Comparison of ENCODE assay signal across 24 cellular contexts in the genomic region with DNA sequence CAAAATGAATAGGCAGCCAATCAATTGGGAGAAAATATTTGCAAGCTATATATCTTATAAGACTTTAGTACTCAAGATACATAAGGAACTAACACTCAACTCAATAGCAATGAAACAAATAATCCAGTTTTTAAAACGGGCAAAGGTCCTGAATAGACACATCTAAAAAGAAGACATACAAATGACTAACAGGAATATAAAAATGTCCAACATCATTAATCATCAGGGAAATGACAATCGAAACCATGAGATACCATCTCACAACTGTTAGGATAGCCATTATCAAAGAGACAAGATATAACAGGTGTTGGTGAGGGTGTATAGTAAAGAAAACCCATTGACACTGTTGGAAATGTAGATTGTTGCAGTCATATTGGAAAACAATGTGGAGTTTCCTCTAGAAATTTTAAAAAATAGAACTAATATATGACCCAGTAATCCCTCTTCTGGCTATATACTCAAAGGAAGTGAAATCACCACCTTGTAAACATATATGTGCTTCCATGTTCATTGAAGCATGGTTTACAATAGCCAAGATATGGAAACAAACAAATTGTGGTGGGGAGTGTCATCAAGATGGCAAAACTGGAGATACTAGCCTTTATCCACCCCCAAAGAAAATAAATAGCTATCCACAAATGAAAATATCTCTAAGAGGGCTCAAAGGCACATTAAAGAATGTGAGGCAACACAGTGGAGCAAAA. TPM values are rescaled to one million over a fixed set of nuclear protein-coding genes. Genes with fewer than 3 reads are reported as not detected.
A peak's percentile ranks its signal among the peaks of the same experiment; 100 is the strongest.
DNase-seq lines count a peak whose midpoint lies in the region; ATAC-seq, FAIRE-seq and TF ChIP-seq lines count a peak whose summit lies in the region.
"Had no signal": no experiment of that assay in that cellular context is flagged by ENCODE, and none has a peak within 500 bp of the region (broad histone marks: within the 10 kb centered on the region; RNA-seq: fewer than 3 reads in every experiment).

No MANE protein-coding gene starts in this region.

- H3K9me3 Mint-ChIP-seq in activated B cell treated with CpG ODN at 0.5 μM for 24 hours (peaks cover 2% of the 10 kb centered on the region), WTC11 (peaks cover 65% of the 10 kb centered on the region), endothelial cell (ENCODE audit: unreplicated experiment) (no peaks in the 10 kb centered on the region)
- H3K9me3 Mint-ChIP-seq: central memory CD8-positive, alpha-beta T cell had no signal

- FAIRE-seq in frontal cortex (lab: Jason Lieb, UNC): no peak

- no peaks in the 10 kb centered on the region for H3K36me3 Mint-ChIP-seq in activated B cell treated with CpG ODN at 0.5 μM for 24 hours (ENCODE audit: low read depth)
- peaks cover 22% of the 10 kb centered on the region for H3K36me3 Mint-ChIP-seq in WTC11
- no peaks in the 10 kb centered on the region for H3K36me3 Mint-ChIP-seq in endothelial cell (ENCODE audit: low read depth, unreplicated experiment)
- H3K36me3 Mint-ChIP-seq: activated CD8-positive, alpha-beta memory T cell treated with anti-CD3 and anti-CD28 coated beads, Interleukin-2, amount 10 ng/mL, durations not matched to agents 7 days and 5 days had no signal

- no peak for TF ChIP-seq CTCF in activated B cell treated with CpG ODN at 0.5 μM for 24 hours (IDR thresholded peaks at IDR 0.05)
- no peak for TF ChIP-seq CTCF in WTC11 (IDR thresholded peaks at IDR 0.05)
- no peak for TF ChIP-seq CTCF in endothelial cell (IDR thresholded peaks at IDR 0.05; ENCODE audit: unreplicated experiment)

- CTCF ChIA-PET in activated B cell treated with CpG ODN at 0.5 μM for 24 hours (lab: Charles Lee) (no interaction called here), WTC11 (lab: Charles Lee) (no interaction called here)

- ATAC-seq in GM18511 (IDR thresholded peaks at IDR 0.05; ENCODE audit: unreplicated experiment) (peak; percentile 17), GM21423 (IDR thresholded peaks at IDR 0.05; ENCODE audit: unreplicated experiment) (peak; percentile 30), HG02973 (IDR thresholded peaks at IDR 0.05; ENCODE audit: unreplicated experiment) (peak; percentile 27), activated B cell treated with CpG ODN at 0.5 μM for 24 hours (ENCODE audit: low read depth) (no peak), WTC11 (no peak), HG03108 (IDR thresholded peaks at IDR 0.05; ENCODE audit: unreplicated experiment) (no peak)
- ATAC-seq: activated CD8-positive, alpha-beta memory T cell treated with anti-CD3 and anti-CD28 coated beads, Interleukin-2, amount 10 ng/mL, durations not matched to agents 7 days and 5 days had no signal

- no peaks in the 10 kb centered on the region for H3K27me3 Mint-ChIP-seq in activated B cell treated with CpG ODN at 0.5 μM for 24 hours
- H3K27me3 Mint-ChIP-seq in WTC11 (ENCODE audit: low read depth): peaks cover 5% of the 10 kb centered on the region
- no peaks in the 10 kb centered on the region for H3K27me3 Mint-ChIP-seq in endothelial cell (ENCODE audit: unreplicated experiment)
- H3K27me3 Mint-ChIP-seq: central memory CD8-positive, alpha-beta T cell had no signal

- intact Hi-C loops in activated B cell treated with CpG ODN at 0.5 μM for 24 hours (cut with micrococcal nuclease): loop anchor here (1.0 to 10.0 kb wide), 6 partner anchors 77 to 1120 kb away; partner anchors contain the start of genes MGAT1, MRNIP, TRIM41 and ZFP62

- DNase-seq in activated B cell treated with CpG ODN at 0.5 μM for 24 hours (no peak), frontal cortex (ENCODE audit: low spot score in 2 of 2) (no peak), WTC11 (ENCODE audit: low spot score) (no peak), endothelial cell (ENCODE audit: low spot score) (no peak)
- DNase-seq: activated CD4-positive, CD25-positive, alpha-beta regulatory T cell treated with anti-CD3 and anti-CD28 coated beads, Interleukin-2, amount 50 U/mL, for 72 hours; activated CD8-positive, alpha-beta memory T cell treated with anti-CD3 and anti-CD28 coated beads, Interleukin-2, amount 10 ng/mL, durations not matched to agents 7 days and 5 days; amygdala; effector CD4-positive, alpha-beta T cell; GF-D8; H9; kidney glomerular epithelial cell; NCI-H1092; NCI-H526 treated with DMSO at 0.1 percent for 48 hours; nephron progenitor cell; spleen; T-helper 9 cell; transverse colon had no signal

- peak overlapping the region; percentile 47 for H3K4me3 Mint-ChIP-seq in activated B cell treated with CpG ODN at 0.5 μM for 24 hours
- H3K4me3 Mint-ChIP-seq in WTC11: no peak overlapping the region
- H3K4me3 Mint-ChIP-seq in endothelial cell (ENCODE audit: unreplicated experiment): no peak overlapping the region
- H3K4me3 Mint-ChIP-seq: activated CD8-positive, alpha-beta memory T cell treated with anti-CD3 and anti-CD28 coated beads, Interleukin-2, amount 10 ng/mL, durations not matched to agents 7 days and 5 days; central memory CD8-positive, alpha-beta T cell; H9; nephron progenitor cell had no signal

- H3K4me1 Mint-ChIP-seq in activated B cell treated with CpG ODN at 0.5 μM for 24 hours: peaks cover 40% of the 10 kb centered on the region
- no peaks in the 10 kb centered on the region for H3K4me1 Mint-ChIP-seq in WTC11
- H3K4me1 Mint-ChIP-seq in endothelial cell (ENCODE audit: unreplicated experiment): no peaks in the 10 kb centered on the region
- H3K4me1 Mint-ChIP-seq: activated CD8-positive, alpha-beta memory T cell treated with anti-CD3 and anti-CD28 coated beads, Interleukin-2, amount 10 ng/mL, durations not matched to agents 7 days and 5 days; central memory CD8-positive, alpha-beta T cell; H9; nephron progenitor cell had no signal

- POLR2A ChIA-PET in activated B cell treated with CpG ODN at 0.5 μM for 24 hours (lab: Charles Lee): interaction anchor here (0.6 to 2.8 kb wide), 6 partner anchors 76 to 171 kb away, joined by 3 to 22 read pairs (median 4); partner anchors contain the start of gene ZFP62
- POLR2A ChIA-PET in WTC11 (lab: Charles Lee): no interaction called here

- H3K27ac Mint-ChIP-seq in activated B cell treated with CpG ODN at 0.5 μM for 24 hours (peak overlapping the region; percentile 81), WTC11 (no peak overlapping the region), endothelial cell (ENCODE audit: unreplicated experiment) (no peak overlapping the region)
- H3K27ac Mint-ChIP-seq: activated CD8-positive, alpha-beta memory T cell treated with anti-CD3 and anti-CD28 coated beads, Interleukin-2, amount 10 ng/mL, durations not matched to agents 7 days and 5 days; H9; nephron progenitor cell had no signal

TF ChIP-seq in WTC11, 78 proteins besides CTCF, POLR2A, EP300 and RAD21 (continues in another document):
- TF ChIP-seq ATF1 (CRISPR knock-in tag; IDR thresholded peaks at IDR 0.05) (no peak), ZNF317 (CRISPR knock-in tag; IDR thresholded peaks at IDR 0.05; ENCODE audit: borderline replicate concordance, low read depth) (no peak), ATF3 (CRISPR knock-in tag; conservative IDR thresholded peaks at IDR 0.05) (no peak), TEAD1 (CRISPR knock-in tag; IDR thresholded peaks at IDR 0.05) (no peak), NR2C2 (CRISPR knock-in tag; IDR thresholded peaks at IDR 0.05) (no peak), ATF6 (CRISPR knock-in tag; IDR thresholded peaks at IDR 0.05) (no peak), MXD4 (CRISPR knock-in tag; IDR thresholded peaks at IDR 0.05; ENCODE audit: borderline replicate concordance) (no peak), CBFB (CRISPR knock-in tag; IDR thresholded peaks at IDR 0.05; ENCODE audit: low read depth) (no peak), ZBTB21 (CRISPR knock-in tag; IDR thresholded peaks at IDR 0.05; ENCODE audit: borderline replicate concordance) (no peak)
- TF ChIP-seq, protein P1, sequence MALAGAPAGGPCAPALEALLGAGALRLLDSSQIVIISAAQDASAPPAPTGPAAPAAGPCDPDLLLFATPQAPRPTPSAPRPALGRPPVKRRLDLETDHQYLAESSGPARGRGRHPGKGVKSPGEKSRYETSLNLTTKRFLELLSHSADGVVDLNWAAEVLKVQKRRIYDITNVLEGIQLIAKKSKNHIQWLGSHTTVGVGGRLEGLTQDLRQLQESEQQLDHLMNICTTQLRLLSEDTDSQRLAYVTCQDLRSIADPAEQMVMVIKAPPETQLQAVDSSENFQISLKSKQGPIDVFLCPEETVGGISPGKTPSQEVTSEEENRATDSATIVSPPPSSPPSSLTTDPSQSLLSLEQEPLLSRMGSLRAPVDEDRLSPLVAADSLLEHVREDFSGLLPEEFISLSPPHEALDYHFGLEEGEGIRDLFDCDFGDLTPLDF (CRISPR knock-in tag; IDR thresholded peaks at IDR 0.05): no peak
- TF ChIP-seq, protein P2, sequence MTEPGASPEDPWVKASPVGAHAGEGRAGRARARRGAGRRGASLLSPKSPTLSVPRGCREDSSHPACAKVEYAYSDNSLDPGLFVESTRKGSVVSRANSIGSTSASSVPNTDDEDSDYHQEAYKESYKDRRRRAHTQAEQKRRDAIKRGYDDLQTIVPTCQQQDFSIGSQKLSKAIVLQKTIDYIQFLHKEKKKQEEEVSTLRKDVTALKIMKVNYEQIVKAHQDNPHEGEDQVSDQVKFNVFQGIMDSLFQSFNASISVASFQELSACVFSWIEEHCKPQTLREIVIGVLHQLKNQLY (CRISPR knock-in tag; IDR thresholded peaks at IDR 0.05): no peak

RNA-seq across cellular contexts. Expression of gene BTNL3, which starts 13.9 kb away (rescaled TPM):
- total RNA-seq in activated B cell treated with CpG ODN at 0.5 μM for 24 hours: not detected in 2 replicates
- not detected for total RNA-seq in frontal cortex
- total RNA-seq in WTC11 (2021): not detected in 3 replicates
- total RNA-seq in endothelial cell (ENCODE audit: unreplicated experiment): 0.36 TPM
- total RNA-seq: activated CD8-positive, alpha-beta memory T cell treated with anti-CD3 and anti-CD28 coated beads, Interleukin-2, amount 10 ng/mL, durations not matched to agents 7 days and 5 days; fibroblast of lung; H9; pulmonary artery endothelial cell had no signal

Comparison
In these comparisons a context has a peak if more than half of its experiments do, and no peak if none do; other contexts are left out.
1. ATAC-seq: peak in GM18511 (single experiment), GM21423 (single experiment) and HG02973 (single experiment); none in activated B cell treated with CpG ODN at 0.5 μM for 24 hours (single experiment), WTC11 (single experiment) and HG03108 (single experiment).